ENCODE assay signal across 13 cellular contexts in the genomic region with DNA sequence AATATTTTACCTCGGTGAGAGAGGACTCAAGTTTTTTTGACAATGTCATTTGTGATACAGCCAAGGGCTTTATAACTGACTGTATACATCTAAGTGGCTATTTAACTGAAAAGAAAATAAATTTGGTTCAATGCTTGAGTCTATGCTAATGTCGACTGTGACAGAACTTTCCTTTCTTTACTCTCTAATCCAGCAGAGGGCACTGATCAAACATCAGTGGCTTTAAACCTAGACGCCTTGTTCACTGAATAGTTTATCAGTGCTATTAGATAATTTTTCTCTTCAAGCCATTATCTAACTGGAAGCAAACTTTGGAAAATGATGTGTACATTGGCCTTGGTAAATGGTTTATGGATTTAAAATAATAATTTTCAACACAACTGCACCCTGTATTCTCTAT.
DNase-seq lines count a peak whose midpoint lies in the region; ATAC-seq, FAIRE-seq and TF ChIP-seq lines count a peak whose summit lies in the region.
"Had no signal": no experiment of that assay in that cellular context is flagged by ENCODE, and none has a peak within 500 bp of the region (broad histone marks: within the 10 kb centered on the region; RNA-seq: fewer than 3 reads in every experiment).

No MANE protein-coding gene starts in this region.

- H4K20me1 ChIP-seq in GM12878 (ENCODE audit: control insufficient read depth, insufficient read depth): no peaks in the 10 kb centered on the region

- no peak for TF ChIP-seq POLR2A in GM12878 (IDR thresholded peaks at IDR 0.05; ENCODE audit: low read depth, low read length)

- H3K36me3 ChIP-seq in GM12878 (ENCODE audit: control insufficient read depth in 2 of 2, insufficient read depth in 2 of 2, low read length in 1 of 2): no peaks in the 10 kb centered on the region
- no peaks in the 10 kb centered on the region for H3K36me3 ChIP-seq in thoracic aorta
- H3K36me3 ChIP-seq: transverse colon had no signal

- no peaks in the 10 kb centered on the region for H3K27me3 ChIP-seq in GM12878 (replicated peaks in 1 of 2; ENCODE audit: control insufficient read depth in 2 of 2, insufficient read depth in 2 of 2, low read length in 1 of 2)
- H3K27me3 ChIP-seq in thoracic aorta (replicated peaks; ENCODE audit: insufficient read depth): no peaks in the 10 kb centered on the region
- H3K27me3 ChIP-seq: transverse colon had no signal

- peak; percentile 53 for ATAC-seq in HG02943 (IDR thresholded peaks at IDR 0.05; ENCODE audit: low read depth, unreplicated experiment)
- ATAC-seq in GM12878: peak; percentile 83
- no peak for ATAC-seq in thoracic aorta (ENCODE audit: insufficient number of reproducible peaks, low FRiP score, low read depth)

- in situ Hi-C loops in GM12878 (cut with MboI): no loop called here

- no peaks in the 10 kb centered on the region for H3K79me2 ChIP-seq in GM12878 (ENCODE audit: control insufficient read depth, insufficient read depth, low read length)

- CTCF ChIA-PET in GM12878 (lab: Yijun Ruan, JAX): interaction anchor here (1.1 to 2.3 kb wide), 2 partner anchors 8 to 13 kb away, joined by 3 to 11 read pairs; no protein-coding TSS in a partner anchor

- BruUV-seq in GM12878 (replicated peaks; lab: Mats Ljungman, UMichigan): no TSS peak

- peak; percentile 35; the same call in 1 of the 2 replicates for TF ChIP-seq RAD21 in GM12878 (IDR thresholded peaks at IDR 0.05; ENCODE audit: insufficient read depth, low read depth, low read length)

- SMC1A ChIA-PET in GM12878 (lab: Charles Lee; ENCODE audit: uncharacterized antibody, unreplicated experiment): no interaction called here

- RAD21 ChIA-PET in GM12878 (lab: Charles Lee; ENCODE audit: unreplicated experiment): no interaction called here

- no peak for FAIRE-seq in GM12878 (lab: Jason Lieb, UNC)
- no peak for FAIRE-seq in GM19239 (lab: Jason Lieb, UNC)
- FAIRE-seq: keratinocyte had no signal

- H3K27ac ChIP-seq in GM12878 (ENCODE audit: control insufficient read depth, insufficient read depth): no peak overlapping the region
- H3K27ac ChIP-seq in thoracic aorta: no peak overlapping the region
- H3K27ac ChIP-seq: transverse colon had no signal

- H3K4me2 ChIP-seq in GM12878 (ENCODE audit: control insufficient read depth, insufficient read depth): no peak overlapping the region

- no peak for TF ChIP-seq EP300 in GM12878 (IDR thresholded peaks at IDR 0.05; ENCODE audit: borderline replicate concordance in 1 of 2, control insufficient read depth in 1 of 2, low read depth in 2 of 2, low read length in 2 of 2)

- H3K4me3 ChIP-seq in GM12878 (no peak overlapping the region), thoracic aorta (peak overlapping the region; percentile 11)
- H3K4me3 ChIP-seq: transverse colon had no signal

- DNase-seq in SKM-1 treated with dmso at 0.1 percent for 144 hours (lab: John Stamatoyannopoulos, UW; ENCODE audit: unreplicated experiment) (peak; percentile 4), SKM-1 (lab: John Stamatoyannopoulos, UW; ENCODE audit: unreplicated experiment) (no peak), GM12878 (ENCODE audit: low read depth, low spot score) (no peak), thoracic aorta (ENCODE audit: low spot score) (no peak), activated T-cell treated with anti-CD3 and anti-CD28 coated beads for 4 hours (no peak), GM19239 (ENCODE audit: insufficient read length, low spot score) (no peak)
- no peak for DNase-seq in stimulated activated CD4-positive, alpha-beta T cell treated with anti-CD3 and anti-CD28 coated beads, Interleukin-2, amount 100 ng/mL, for 48 hours
- DNase-seq: activated CD4-positive, alpha-beta T cell treated with anti-CD3 and anti-CD28 coated beads for 1 hour; C1 segment of cervical spinal cord; NCI-H1930; transverse colon had no signal

- H3K4me1 ChIP-seq in GM12878 (ENCODE audit: control insufficient read depth, insufficient read depth, low read length) (no peaks in the 10 kb centered on the region), thoracic aorta (ENCODE audit: control insufficient read depth in 1 of 2, low read depth in 2 of 2) (peaks cover 3 to 41% of the 10 kb centered on the region in 2 donors)
- H3K4me1 ChIP-seq: transverse colon had no signal

- WGBS in GM12878 (ENCODE audit: insufficient coverage, insufficient replicate concordance, low lambda C conversion rate, missing lambda C conversion rate): 46% methylated on average over 3 of the region's 3 CpGs

- no peaks in the 10 kb centered on the region for H3K9me3 ChIP-seq in GM12878 (replicated peaks; ENCODE audit: control insufficient read depth, insufficient read depth, low read length)
- no peaks in the 10 kb centered on the region for H3K9me3 ChIP-seq in thoracic aorta

- intact Hi-C loops in GM12878 (cut with micrococcal nuclease; ENCODE audit: unreplicated experiment): no loop called here

- H2AFZ ChIP-seq in GM12878 (ENCODE audit: control insufficient read depth, low read depth, low read length): no peak overlapping the region

- POLR2A ChIA-PET in GM12878 (lab: Charles Lee): no interaction called here

- TF ChIP-seq CTCF in GM12878 (IDR thresholded peaks at IDR 0.05 in 2 of 3, conservative IDR thresholded peaks at IDR 0.05 in 1 of 3; ENCODE audit: control insufficient read depth in 2 of 3, extremely low read depth in 1 of 3, insufficient read depth in 1 of 3, low read depth in 3 of 3, low read length in 3 of 3) (peak; percentile 21 to 41 (median 37); a peak in 4 of 6 replicates), thoracic aorta (IDR thresholded peaks at IDR 0.05) (no peak)

- H3K9ac ChIP-seq in GM12878 (ENCODE audit: control insufficient read depth, insufficient read depth, low read length): no peak overlapping the region

TF ChIP-seq in GM12878, 131 proteins besides CTCF, POLR2A, EP300 and RAD21:
- TF ChIP-seq FOXK2 (IDR thresholded peaks at IDR 0.05) (no peak), POLR2AphosphoS2 (IDR thresholded peaks at IDR 0.05; ENCODE audit: low read depth, low read length) (no peak), SMC3 (IDR thresholded peaks at IDR 0.05; ENCODE audit: borderline replicate concordance, low read length) (peak; percentile 23; the same call in 1 of the 2 replicates), NRF1 (conservative IDR thresholded peaks at IDR 0.05; ENCODE audit: low read depth, low read length) (no peak), ATF7 (IDR thresholded peaks at IDR 0.05; ENCODE audit: low read depth) (no peak)
- TF ChIP-seq, protein P1, sequence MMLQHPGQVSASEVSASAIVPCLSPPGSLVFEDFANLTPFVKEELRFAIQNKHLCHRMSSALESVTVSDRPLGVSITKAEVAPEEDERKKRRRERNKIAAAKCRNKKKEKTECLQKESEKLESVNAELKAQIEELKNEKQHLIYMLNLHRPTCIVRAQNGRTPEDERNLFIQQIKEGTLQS (IDR thresholded peaks at IDR 0.05; ENCODE audit: borderline replicate concordance, extremely low read depth, low read depth, low read length): no peak
TF ChIP-seq in GM12878: peak in this region for 1.
